Comparison of ENCODE assay signal across 20 cellular contexts in the genomic region with DNA sequence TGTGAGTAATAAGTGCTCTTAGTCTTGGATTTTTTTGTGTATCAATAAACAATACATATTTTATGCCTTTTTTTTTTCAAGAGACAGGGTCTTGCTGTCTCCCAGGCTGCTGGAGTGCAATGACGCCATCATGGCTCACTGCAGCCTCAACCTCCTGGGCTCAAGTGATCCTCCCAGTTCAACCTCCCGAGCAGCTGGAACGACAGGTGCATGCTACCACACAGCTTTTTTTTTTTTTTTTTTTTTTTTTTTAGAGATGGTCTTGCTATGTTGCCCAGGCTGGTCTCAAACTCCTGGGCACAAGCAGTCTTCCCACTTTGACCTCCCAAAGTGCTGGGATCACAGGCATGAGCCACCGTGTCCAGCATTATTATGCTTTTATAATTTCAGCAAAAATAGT. TPM values are rescaled to one million over a fixed set of nuclear protein-coding genes. Genes with fewer than 3 reads are reported as not detected.
DNase-seq lines count a peak whose midpoint lies in the region; ATAC-seq, FAIRE-seq and TF ChIP-seq lines count a peak whose summit lies in the region.
"Had no signal": no experiment of that assay in that cellular context is flagged by ENCODE, and none has a peak within 500 bp of the region (broad histone marks: within the 10 kb centered on the region; RNA-seq: fewer than 3 reads in every experiment).

No MANE protein-coding gene starts in this region.

- CTCF ChIA-PET in HepG2 (lab: Yijun Ruan, JAX; ENCODE audit: low intra/inter-chr PET ratio, low total read pairs) (no interaction called here), PC-9 (lab: Charles Lee) (interaction anchor here (0.6 kb wide), 1 partner anchor 42 kb away, joined by 6 read pairs; the partner anchor contains the start of gene LRRC59)

- no peaks in the 10 kb centered on the region for H3K9me2 ChIP-seq in PC-9 (ENCODE audit: insufficient read depth)

- H3K36me3 ChIP-seq in HepG2 (replicated peaks in 1 of 2; ENCODE audit: control insufficient read depth in 1 of 2, insufficient read depth in 2 of 2, low read length in 2 of 2) (peaks cover 1 to 3% of the 10 kb centered on the region in 2 experiments; a peak in 2 of 5 replicates), right lobe of liver (no peaks in the 10 kb centered on the region), PC-9 (ENCODE audit: low read depth) (no peaks in the 10 kb centered on the region; the same call in 1 of the 2 replicates)
- H3K36me3 ChIP-seq: BE2C had no signal

- peak overlapping the region; percentile 58 for H3K27ac ChIP-seq in HepG2 (ENCODE audit: extremely low read length, insufficient read depth, low read length)
- no peak overlapping the region for H3K27ac ChIP-seq in right lobe of liver
- H3K27ac ChIP-seq in PC-9, result peak overlapping the region; percentile 74

- ATAC-seq in HepG2 (no peak), right lobe of liver (no peak), HG03045 (IDR thresholded peaks at IDR 0.05; ENCODE audit: unreplicated experiment) (no peak)
- ATAC-seq: GM23338 had no signal

- POLR2A ChIA-PET in HepG2 (lab: Yijun Ruan, JAX) (interaction anchor here (1.2 kb wide), 1 partner anchor 10 kb away, joined by 6 read pairs; no protein-coding TSS in a partner anchor), PC-9 (lab: Charles Lee; ENCODE audit: unreplicated experiment) (no interaction called here)

- no peak for TF ChIP-seq EP300 in HepG2 (IDR thresholded peaks at IDR 0.05; ENCODE audit: low read depth in 2 of 2, low read length in 2 of 2)
- no peak for TF ChIP-seq EP300 in HepG2 (CRISPR knock-in tag; IDR thresholded peaks at IDR 0.05; ENCODE audit: borderline replicate concordance)

- H2AFZ ChIP-seq in HepG2 (ENCODE audit: low read length) (no peak overlapping the region), PC-9 (no peak overlapping the region)
- H2AFZ ChIP-seq: GM23338 had no signal

- H3K9ac ChIP-seq in HepG2 (ENCODE audit: insufficient read depth, low read depth, low read length), result no peak overlapping the region

- TF ChIP-seq CTCF in HepG2 (CRISPR knock-in tag; IDR thresholded peaks at IDR 0.05) (no peak), right lobe of liver (IDR thresholded peaks at IDR 0.05) (no peak), PC-9 (conservative IDR thresholded peaks at IDR 0.05) (no peak)

- peaks cover 45% of the 10 kb centered on the region for H3K4me1 ChIP-seq in HepG2 (ENCODE audit: insufficient read depth, low read length)
- peaks cover 0 to 34% (median 17%) of the 10 kb centered on the region in 4 donors for H3K4me1 ChIP-seq in right lobe of liver
- peaks cover 49% of the 10 kb centered on the region for H3K4me1 ChIP-seq in PC-9 (replicated peaks; ENCODE audit: insufficient read depth)
- H3K4me1 ChIP-seq: BE2C had no signal

- H3K9me3 ChIP-seq in HepG2 (ENCODE audit: low read length) (no peaks in the 10 kb centered on the region), right lobe of liver (no peaks in the 10 kb centered on the region), PC-9 (ENCODE audit: insufficient read depth, low read depth) (no peaks in the 10 kb centered on the region)
- H3K9me3 ChIP-seq: BE2C had no signal

- H3K79me2 ChIP-seq in HepG2 (ENCODE audit: insufficient read depth, low read length) (peaks cover 6% of the 10 kb centered on the region), PC-9 (ENCODE audit: low read depth) (peaks cover 55% of the 10 kb centered on the region)

- intact Hi-C loops in HepG2 (cut with micrococcal nuclease; ENCODE audit: unreplicated experiment) (no loop called here), right lobe of liver (cut with DNase I) (no loop called here), PC-9 (cut with micrococcal nuclease; ENCODE audit: unreplicated experiment) (no loop called here)

- TF ChIP-seq POLR2A in HepG2 (IDR thresholded peaks at IDR 0.05; ENCODE audit: insufficient read depth in 1 of 2, low read depth in 2 of 2, low read length in 2 of 2), result no peak
- no peak for TF ChIP-seq POLR2A in right lobe of liver (IDR thresholded peaks at IDR 0.05)
- TF ChIP-seq POLR2A in erythroblast (IDR thresholded peaks at IDR 0.05; ENCODE audit: low read length), result no peak

- no peak overlapping the region for H3K4me2 ChIP-seq in HepG2 (ENCODE audit: low read depth, low read length)
- H3K4me2 ChIP-seq in PC-9, result no peak overlapping the region; the same call in 1 of the 2 replicates
- H3K4me2 ChIP-seq: GM23338 had no signal

- in situ Hi-C loops in HepG2 (cut with HindIII; ENCODE audit: extremely low pct_ligation_motif_present, low pct_unique_long_range_greater_than_20kb), result no loop called here

- BruUV-seq in HepG2 (replicated peaks; lab: Mats Ljungman, UMichigan) (no TSS peak), PC-9 (replicated peaks; lab: Mats Ljungman, UMichigan) (no TSS peak)

- no peak for FAIRE-seq in HepG2 (lab: Jason Lieb, UNC)
- FAIRE-seq: D721Med, H54 had no signal

- H4K20me1 ChIP-seq in HepG2 (ENCODE audit: insufficient read depth, low read length) (no peaks in the 10 kb centered on the region), PC-9 (ENCODE audit: insufficient read depth) (no peaks in the 10 kb centered on the region)

- DNase-seq in HepG2 (ENCODE audit: low spot score) (no peak), right lobe of liver (no peak), LHCN-M2 (ENCODE audit: low read depth) (peak; percentile 47), PC-9 (no peak), LoVo (ENCODE audit: low spot score) (no peak), erythroblast (lab: John Stamatoyannopoulos, UW) (no peak)
- DNase-seq: BE2C; C1 segment of cervical spinal cord; CD4-positive, CD25-positive, alpha-beta regulatory T cell; CD8-positive, alpha-beta memory T cell; COR-L47; DMS79 treated with DMSO at 0.1 percent for 48 hours; GF-D8; HCEC 1CT; HFFc6 had no signal

- 97% methylated on average over 4 of the region's 4 CpGs for WGBS in HepG2 (ENCODE audit: low lambda C conversion rate)
- 88% methylated on average over 3 of the region's 4 CpGs for WGBS in right lobe of liver (ENCODE audit: insufficient coverage, low coverage, low lambda C conversion rate, missing lambda C conversion rate)

- no peak for TF ChIP-seq RAD21 in HepG2 (CRISPR knock-in tag; IDR thresholded peaks at IDR 0.05)

- H3K27me3 ChIP-seq in HepG2 (ENCODE audit: control insufficient read depth in 1 of 2, insufficient read depth in 2 of 2, low read length in 2 of 2) (no peaks in the 10 kb centered on the region), right lobe of liver (no peaks in the 10 kb centered on the region), PC-9 (ENCODE audit: insufficient read depth, low read depth) (no peaks in the 10 kb centered on the region)
- H3K27me3 ChIP-seq: BE2C had no signal

- peaks cover 66% of the 10 kb centered on the region for H3F3A ChIP-seq in PC-9 (ENCODE audit: insufficient read depth, low read depth)

- H3K4me3 ChIP-seq in HepG2 (replicated peaks in 1 of 3; ENCODE audit: insufficient read depth in 1 of 3, low read depth in 2 of 3, low read length in 3 of 3), result no peak overlapping the region
- H3K4me3 ChIP-seq in right lobe of liver, result no peak overlapping the region
- no peak overlapping the region for H3K4me3 ChIP-seq in PC-9
- H3K4me3 ChIP-seq: GM23338 had no signal

RNA-seq across cellular contexts. Expression of gene ACSF2, which starts 13.0 kb away (rescaled TPM):
- total RNA-seq in HepG2 (2016; rRNA removed; fragmentation: Illumina TruSeq; extraction: Trizol) (32.0 and 87.3 TPM in 2 replicates), right lobe of liver (10 to 100 TPM; 25.1 to 60.9 (median 36.9) TPM), LHCN-M2 (2014; rRNA removed) (16.6 and 17.0 TPM in 2 replicates), PC-9 (2021) (149 and 154 TPM in 2 replicates)
- total RNA-seq in HepG2 (2016; cell fraction: cytosol; rRNA removed; fragmentation: Illumina TruSeq; extraction: Trizol; ENCODE audit: low read depth), result 20.7 and 23.9 TPM in 2 replicates
- 26.9 and 94.3 TPM in 2 replicates for total RNA-seq in HepG2 (2016; cell fraction: insoluble cytoplasmic fraction; rRNA removed; fragmentation: Illumina TruSeq; extraction: Trizol)
- total RNA-seq in HepG2 (2016; cell fraction: membrane; rRNA removed; fragmentation: Illumina TruSeq; extraction: Trizol), result 19.8 and 21.0 TPM in 2 replicates
- total RNA-seq in HepG2 (2016; cell fraction: nucleus; rRNA removed; fragmentation: Illumina TruSeq; extraction: Trizol), result 90.8 and 95.0 TPM in 2 replicates
- polyA plus RNA-seq in HepG2 (2011; rRNA removed), result 109 and 117 TPM in 2 replicates
- 68.6 and 80.4 TPM in 2 replicates for polyA plus RNA-seq in HepG2 (2011; cell fraction: cytosol; rRNA removed)
- polyA plus RNA-seq in HepG2 (2011; cell fraction: nucleus; rRNA removed), result 334 and 438 TPM in 2 replicates
- polyA plus RNA-seq in HepG2 (2012), result 79.7 and 97.7 TPM in 2 replicates
- 8.6 and 9.0 TPM in 2 replicates for polyA plus RNA-seq in HepG2 (2016; cell fraction: cytosol; fragmentation: Illumina TruSeq; extraction: Trizol; ENCODE audit: low read depth)
- polyA plus RNA-seq in HepG2 (2016; cell fraction: insoluble cytoplasmic fraction; fragmentation: Illumina TruSeq; extraction: Trizol; ENCODE audit: low read depth), result 26.3 and 30.3 TPM in 2 replicates
- polyA plus RNA-seq in HepG2 (2016; cell fraction: membrane; fragmentation: Illumina TruSeq; extraction: Trizol; ENCODE audit: low read depth), result 13.4 and 14.3 TPM in 2 replicates
- 198 and 222 TPM in 2 replicates for polyA plus RNA-seq in HepG2 (2016; cell fraction: nucleus; fragmentation: Illumina TruSeq; extraction: Trizol; ENCODE audit: insufficient read depth, low read depth)
- polyA minus RNA-seq in HepG2 (2011; rRNA and poly(A)+ RNA removed; ENCODE audit: low replicate concordance), result 87.1 and 260 TPM in 2 replicates
- polyA minus RNA-seq in HepG2 (2011; cell fraction: cytosol; rRNA and poly(A)+ RNA removed), result 32.1 and 36.7 TPM in 2 replicates
- 111 and 114 TPM in 2 replicates for polyA minus RNA-seq in HepG2 (2011; cell fraction: nucleus; rRNA and poly(A)+ RNA removed)
- 25.9 TPM for polyA plus RNA-seq in LHCN-M2 (2012)

RNA-seq across cellular contexts. Expression of gene CHAD, which starts 29.7 kb away (rescaled TPM):
- total RNA-seq in HepG2 (2016; rRNA removed; fragmentation: Illumina TruSeq; extraction: Trizol), result not detected in 2 replicates
- total RNA-seq in HepG2 (2016; cell fraction: cytosol; rRNA removed; fragmentation: Illumina TruSeq; extraction: Trizol; ENCODE audit: low read depth), result not detected in 2 replicates
- total RNA-seq in HepG2 (2016; cell fraction: insoluble cytoplasmic fraction; rRNA removed; fragmentation: Illumina TruSeq; extraction: Trizol), result 0.09 TPM in 1 of 2 replicates, not detected in the other
- not detected in 2 replicates for total RNA-seq in HepG2 (2016; cell fraction: membrane; rRNA removed; fragmentation: Illumina TruSeq; extraction: Trizol)
- total RNA-seq in HepG2 (2016; cell fraction: nucleus; rRNA removed; fragmentation: Illumina TruSeq; extraction: Trizol), result not detected in 2 replicates
- 1.4 and 2.2 TPM in 2 replicates for polyA plus RNA-seq in HepG2 (2011; rRNA removed)
- 0.56 and 1.1 TPM in 2 replicates for polyA plus RNA-seq in HepG2 (2011; cell fraction: cytosol; rRNA removed)
- polyA plus RNA-seq in HepG2 (2011; cell fraction: nucleus; rRNA removed), result 7.9 and 10.0 TPM in 2 replicates
- polyA plus RNA-seq in HepG2 (2012), result 4.3 and 5.0 TPM in 2 replicates
- polyA plus RNA-seq in HepG2 (2016; cell fraction: cytosol; fragmentation: Illumina TruSeq; extraction: Trizol; ENCODE audit: low read depth), result not detected in 2 replicates
- polyA plus RNA-seq in HepG2 (2016; cell fraction: insoluble cytoplasmic fraction; fragmentation: Illumina TruSeq; extraction: Trizol; ENCODE audit: low read depth), result not detected in 2 replicates
- polyA plus RNA-seq in HepG2 (2016; cell fraction: membrane; fragmentation: Illumina TruSeq; extraction: Trizol; ENCODE audit: low read depth), result not detected in 2 replicates
- polyA plus RNA-seq in HepG2 (2016; cell fraction: nucleus; fragmentation: Illumina TruSeq; extraction: Trizol; ENCODE audit: insufficient read depth, low read depth), result 1.1 TPM in 1 of 2 replicates, not detected in the other
- polyA minus RNA-seq in HepG2 (2011; rRNA and poly(A)+ RNA removed; ENCODE audit: low replicate concordance), result 0.07 and 1.3 TPM in 2 replicates
- polyA minus RNA-seq in HepG2 (2011; cell fraction: cytosol; rRNA and poly(A)+ RNA removed), result not detected in 2 replicates
- 0.64 and 0.87 TPM in 2 replicates for polyA minus RNA-seq in HepG2 (2011; cell fraction: nucleus; rRNA and poly(A)+ RNA removed)
- total RNA-seq in right lobe of liver, result 10 to 100 TPM in 2 of 6 experiments, 1 to 10 TPM in 4; 1.0 to 11.3 (median 3.8) TPM
- total RNA-seq in LHCN-M2 (2014; rRNA removed), result not detected in 2 replicates
- 0.21 TPM for polyA plus RNA-seq in LHCN-M2 (2012)
- not detected in 2 replicates for total RNA-seq in PC-9 (2021)
- total RNA-seq: A172; CD4-positive, CD25-positive, alpha-beta regulatory T cell; CD8-positive, alpha-beta memory T cell; GM23338; HFFc6 had no signal
- polyA plus RNA-seq: CD4-positive, CD25-positive, alpha-beta regulatory T cell; CD8-positive, alpha-beta memory T cell had no signal

RNA-seq across cellular contexts. Expression of gene RSAD1, which starts 39.7 kb away (rescaled TPM):
- 16.0 and 22.7 TPM in 2 replicates for total RNA-seq in HepG2 (2016; rRNA removed; fragmentation: Illumina TruSeq; extraction: Trizol)
- 7.3 and 10.0 TPM in 2 replicates for total RNA-seq in HepG2 (2016; cell fraction: cytosol; rRNA removed; fragmentation: Illumina TruSeq; extraction: Trizol; ENCODE audit: low read depth)
- 16.9 and 22.5 TPM in 2 replicates for total RNA-seq in HepG2 (2016; cell fraction: insoluble cytoplasmic fraction; rRNA removed; fragmentation: Illumina TruSeq; extraction: Trizol)
- 13.4 and 14.3 TPM in 2 replicates for total RNA-seq in HepG2 (2016; cell fraction: membrane; rRNA removed; fragmentation: Illumina TruSeq; extraction: Trizol)
- 30.4 and 33.5 TPM in 2 replicates for total RNA-seq in HepG2 (2016; cell fraction: nucleus; rRNA removed; fragmentation: Illumina TruSeq; extraction: Trizol)
- polyA plus RNA-seq in HepG2 (2011; rRNA removed), result 27.7 and 36.1 TPM in 2 replicates
- 18.4 and 20.0 TPM in 2 replicates for polyA plus RNA-seq in HepG2 (2011; cell fraction: cytosol; rRNA removed)
- 105 and 113 TPM in 2 replicates for polyA plus RNA-seq in HepG2 (2011; cell fraction: nucleus; rRNA removed)
- polyA plus RNA-seq in HepG2 (2012), result 23.6 and 33.3 TPM in 2 replicates
- 5.4 and 6.8 TPM in 2 replicates for polyA plus RNA-seq in HepG2 (2016; cell fraction: cytosol; fragmentation: Illumina TruSeq; extraction: Trizol; ENCODE audit: low read depth)
- 26.1 and 30.3 TPM in 2 replicates for polyA plus RNA-seq in HepG2 (2016; cell fraction: insoluble cytoplasmic fraction; fragmentation: Illumina TruSeq; extraction: Trizol; ENCODE audit: low read depth)
- polyA plus RNA-seq in HepG2 (2016; cell fraction: membrane; fragmentation: Illumina TruSeq; extraction: Trizol; ENCODE audit: low read depth), result 12.5 and 12.8 TPM in 2 replicates
- polyA plus RNA-seq in HepG2 (2016; cell fraction: nucleus; fragmentation: Illumina TruSeq; extraction: Trizol; ENCODE audit: insufficient read depth, low read depth), result 76.0 and 77.9 TPM in 2 replicates
- polyA minus RNA-seq in HepG2 (2011; rRNA and poly(A)+ RNA removed; ENCODE audit: low replicate concordance), result 18.5 and 34.3 TPM in 2 replicates
- 8.6 and 9.4 TPM in 2 replicates for polyA minus RNA-seq in HepG2 (2011; cell fraction: cytosol; rRNA and poly(A)+ RNA removed)
- 53.4 and 55.7 TPM in 2 replicates for polyA minus RNA-seq in HepG2 (2011; cell fraction: nucleus; rRNA and poly(A)+ RNA removed)
- 10 to 100 TPM; 17.9 to 26.6 (median 23.4) TPM for total RNA-seq in right lobe of liver
- total RNA-seq in LHCN-M2 (2014; rRNA removed), result 17.8 and 23.2 TPM in 2 replicates
- polyA plus RNA-seq in LHCN-M2 (2012), result 13.1 TPM
- total RNA-seq in PC-9 (2021), result 14.8 and 15.1 TPM in 2 replicates

RNA-seq across cellular contexts. Expression of gene LRRC59, which starts 41.7 kb away (rescaled TPM):
- total RNA-seq in HepG2 (2016; rRNA removed; fragmentation: Illumina TruSeq; extraction: Trizol) (222 and 239 TPM in 2 replicates), right lobe of liver (100 to 1,000 TPM in 2 of 6 experiments, 10 to 100 TPM in 4; 36.0 to 125 (median 64.0) TPM), LHCN-M2 (2014; rRNA removed) (165 and 189 TPM in 2 replicates), PC-9 (2021) (72.9 and 102 TPM in 2 replicates)
- 75.0 and 83.4 TPM in 2 replicates for total RNA-seq in HepG2 (2016; cell fraction: cytosol; rRNA removed; fragmentation: Illumina TruSeq; extraction: Trizol; ENCODE audit: low read depth)
- total RNA-seq in HepG2 (2016; cell fraction: insoluble cytoplasmic fraction; rRNA removed; fragmentation: Illumina TruSeq; extraction: Trizol), result 213 and 234 TPM in 2 replicates
- total RNA-seq in HepG2 (2016; cell fraction: membrane; rRNA removed; fragmentation: Illumina TruSeq; extraction: Trizol), result 172 and 182 TPM in 2 replicates
- total RNA-seq in HepG2 (2016; cell fraction: nucleus; rRNA removed; fragmentation: Illumina TruSeq; extraction: Trizol), result 115 and 124 TPM in 2 replicates
- polyA plus RNA-seq in HepG2 (2011; rRNA removed), result 87.3 and 93.2 TPM in 2 replicates
- polyA plus RNA-seq in HepG2 (2011; cell fraction: cytosol; rRNA removed), result 57.2 and 66.4 TPM in 2 replicates
- 50.6 and 58.7 TPM in 2 replicates for polyA plus RNA-seq in HepG2 (2011; cell fraction: nucleus; rRNA removed)
- 90.0 and 114 TPM in 2 replicates for polyA plus RNA-seq in HepG2 (2012)
- 59.8 and 73.7 TPM in 2 replicates for polyA plus RNA-seq in HepG2 (2016; cell fraction: cytosol; fragmentation: Illumina TruSeq; extraction: Trizol; ENCODE audit: low read depth)
- 202 and 242 TPM in 2 replicates for polyA plus RNA-seq in HepG2 (2016; cell fraction: insoluble cytoplasmic fraction; fragmentation: Illumina TruSeq; extraction: Trizol; ENCODE audit: low read depth)
- 104 and 113 TPM in 2 replicates for polyA plus RNA-seq in HepG2 (2016; cell fraction: membrane; fragmentation: Illumina TruSeq; extraction: Trizol; ENCODE audit: low read depth)
- polyA plus RNA-seq in HepG2 (2016; cell fraction: nucleus; fragmentation: Illumina TruSeq; extraction: Trizol; ENCODE audit: insufficient read depth, low read depth), result 152 and 155 TPM in 2 replicates
- 159 and 165 TPM in 2 replicates for polyA minus RNA-seq in HepG2 (2011; rRNA and poly(A)+ RNA removed; ENCODE audit: low replicate concordance)
- polyA minus RNA-seq in HepG2 (2011; cell fraction: cytosol; rRNA and poly(A)+ RNA removed), result 74.4 and 77.8 TPM in 2 replicates
- 73.0 and 88.5 TPM in 2 replicates for polyA minus RNA-seq in HepG2 (2011; cell fraction: nucleus; rRNA and poly(A)+ RNA removed)
- polyA plus RNA-seq in LHCN-M2 (2012), result 164 TPM

Comparison
In these comparisons a context has a peak if more than half of its experiments do, and no peak if none do; other contexts are left out.
1. H3K27ac ChIP-seq: peak in HepG2 (single experiment) and PC-9 (single experiment); none in right lobe of liver (0 of 3).